ENCODE assay signal across 8 cellular contexts in genomic region chr10:59622320-59622901, GRCh38.
DNase-seq lines count a peak whose midpoint lies in the region; ATAC-seq and TF ChIP-seq lines count a peak whose summit lies in the region.

No MANE protein-coding gene starts in this region.

- no peaks in the 10 kb centered on the region for H3K36me3 ChIP-seq in gastroesophageal sphincter

- H3K27ac ChIP-seq in gastroesophageal sphincter = no peak overlapping the region

- no peaks in the 10 kb centered on the region for H3K27me3 ChIP-seq in gastroesophageal sphincter

- ATAC-seq in GM19351 (IDR thresholded peaks at IDR 0.05; ENCODE audit: unreplicated experiment) = peak; percentile 40
- no peak for ATAC-seq in gastroesophageal sphincter
- no peak for ATAC-seq in GM21786 (IDR thresholded peaks at IDR 0.05; ENCODE audit: unreplicated experiment)

- TF ChIP-seq CTCF in AG10803 (conservative IDR thresholded peaks at IDR 0.05; ENCODE audit: low read length) (peak; percentile 68), gastroesophageal sphincter (IDR thresholded peaks at IDR 0.05) (peak; percentile 22 to 64 (median 49))

- H3K4me3 ChIP-seq in AG10803 (ENCODE audit: low read length) = no peak overlapping the region
- H3K4me3 ChIP-seq in gastroesophageal sphincter = no peak overlapping the region

- H3K4me1 ChIP-seq in gastroesophageal sphincter = peaks cover 2 to 40% (median 12%) of the 10 kb centered on the region in 3 donors

- DNase-seq in AG10803 (ENCODE audit: low read depth) = peak; percentile 64
- DNase-seq in NCI-H2171 (lab: John Stamatoyannopoulos, UW) = peak; percentile 6
- DNase-seq in activated CD4-positive, alpha-beta T cell treated with anti-CD3 and anti-CD28 coated beads, Interleukin-2, amount 50 U/mL, for 1 hour = peak; percentile 4
- DNase-seq in occipital lobe (lab: John Stamatoyannopoulos, UW) = peak; percentile 15
- DNase-seq in HuH-7.5 (ENCODE audit: low spot score) = no peak

- TF ChIP-seq EP300 in gastroesophageal sphincter (IDR thresholded peaks at IDR 0.05) = no peak

- WGBS in gastroesophageal sphincter (ENCODE audit: low coverage in 1 of 2), 2 donors = 68 to 79% methylated on average over 7 to 11 of the region's 13 CpGs

- TF ChIP-seq POLR2A in gastroesophageal sphincter (IDR thresholded peaks at IDR 0.05) = no peak

- H3K9me3 ChIP-seq in gastroesophageal sphincter = no peaks in the 10 kb centered on the region
